8 cellular contexts compared by ENCODE assay signal in genomic region chr6:113306552-113307145, GRCh38.
DNase-seq lines count a peak whose midpoint lies in the region; ATAC-seq, FAIRE-seq and TF ChIP-seq lines count a peak whose summit lies in the region.

No MANE protein-coding gene starts in this region.

- TF ChIP-seq CTCF in GM10248 (IDR thresholded peaks at IDR 0.05; ENCODE audit: control extremely low read depth, extremely low read depth, low read depth, missing control alignments) (peak; percentile 71), mucosa of descending colon (IDR thresholded peaks at IDR 0.05) (no peak)

- H3K4me1 Mint-ChIP-seq in T-helper 2 cell treated with Interferon-gamma antibody and Interleukin-4, amounts not matched to agents 5 μg/mL and 100 μg/mL, for 36 hours (ENCODE audit: low read depth): no peaks in the 10 kb centered on the region

- H3K9me3 Mint-ChIP-seq in T-helper 2 cell treated with Interferon-gamma antibody and Interleukin-4, amounts not matched to agents 5 μg/mL and 100 μg/mL, for 36 hours: no peaks in the 10 kb centered on the region

- no peak overlapping the region for H3K4me3 ChIP-seq in mucosa of descending colon

- ATAC-seq in GM19467 (IDR thresholded peaks at IDR 0.05; ENCODE audit: unreplicated experiment): peak; percentile 90
- peak; percentile 92 for ATAC-seq in HG03457 (IDR thresholded peaks at IDR 0.05; ENCODE audit: unreplicated experiment)
- ATAC-seq in mucosa of descending colon: peak; percentile 95

- DNase-seq in GM10248 (ENCODE audit: extremely low spot score) (peak; percentile 35), dermis blood vessel endothelial cell (peak; percentile 65), mucosa of descending colon (peak; percentile 62 to 94 (median 72)), urothelium cell line (ENCODE audit: low spot score) (peak; percentile 16), DMS79 (lab: John Stamatoyannopoulos, UW) (no peak)
- DNase-seq in T-helper 2 cell treated with Interferon-gamma antibody and Interleukin-4, amounts not matched to agents 5 μg/mL and 100 μg/mL, for 36 hours (ENCODE audit: low spot score): peak; percentile 26

- H3K9me3 ChIP-seq in mucosa of descending colon: no peaks in the 10 kb centered on the region

- H3K27ac Mint-ChIP-seq in T-helper 2 cell treated with Interferon-gamma antibody and Interleukin-4, amounts not matched to agents 5 μg/mL and 100 μg/mL, for 36 hours: no peak overlapping the region

- H3K4me1 ChIP-seq in mucosa of descending colon (ENCODE audit: low read depth): no peaks in the 10 kb centered on the region

- no peaks in the 10 kb centered on the region for H3K36me3 Mint-ChIP-seq in T-helper 2 cell treated with Interferon-gamma antibody and Interleukin-4, amounts not matched to agents 5 μg/mL and 100 μg/mL, for 36 hours (ENCODE audit: low read depth)

- CTCF ChIA-PET in GM10248 (lab: Yijun Ruan, JAX): interaction anchor here (0.7 to 8.8 kb wide), 48 partner anchors 9 to 603 kb away, joined by 3 to 74 read pairs (median 4); no protein-coding TSS in a partner anchor

- H3K36me3 ChIP-seq in mucosa of descending colon (ENCODE audit: low read depth): no peaks in the 10 kb centered on the region

- H3K27me3 Mint-ChIP-seq in T-helper 2 cell treated with Interferon-gamma antibody and Interleukin-4, amounts not matched to agents 5 μg/mL and 100 μg/mL, for 36 hours (ENCODE audit: low read depth): no peaks in the 10 kb centered on the region

- POLR2A ChIA-PET in GM10248 (lab: Yijun Ruan, JAX): interaction anchor here (0.8 to 1.1 kb wide), 2 partner anchors 549 to 552 kb away, joined by 3 read pairs; no protein-coding TSS in a partner anchor

- intact Hi-C loops in mucosa of descending colon (cut with DNase I, micrococcal nuclease): loop anchor here in 1 of 2 donors (5.0 kb wide), 1 partner anchor 571 kb away; no protein-coding TSS in a partner anchor

- no peak for FAIRE-seq in urothelium cell line (lab: Jason Lieb, UNC)

- H3K4me3 Mint-ChIP-seq in T-helper 2 cell treated with Interferon-gamma antibody and Interleukin-4, amounts not matched to agents 5 μg/mL and 100 μg/mL, for 36 hours: no peak overlapping the region
